38 cellular contexts compared by ENCODE assay signal in genomic region chr10:44843484-44843883, GRCh38.
"Had no signal": no experiment of that assay in that cellular context is flagged by ENCODE, and none has a peak within 500 bp of the region (broad histone marks: within the 10 kb centered on the region; RNA-seq: fewer than 3 reads in every experiment).

No MANE protein-coding gene starts in this region.

- H3K27me3 ChIP-seq: adrenal gland, ascending aorta, body of pancreas, brain microvascular endothelial cell, breast epithelium, cardiac muscle cell had no signal

- H3K9me3 Mint-ChIP-seq: activated naive CD4-positive, alpha-beta T cell treated with anti-CD3 and anti-CD28 coated beads, Interleukin-2, amount 10 ng/mL, durations not matched to agents 7 days and 5 days; activated naive CD4-positive, alpha-beta T cell treated with anti-CD3 and anti-CD28 coated beads, Interleukin-2, amount 50 U/mL, for 24 hours; activated naive CD4-positive, alpha-beta T cell treated with anti-CD3 and anti-CD28 coated beads, Interleukin-2, amount 50 U/mL, for 72 hours; activated naive CD8-positive, alpha-beta T cell treated with anti-CD3 and anti-CD28 coated beads for 36 hours; activated naive CD8-positive, alpha-beta T cell treated with anti-CD3 and anti-CD28 coated beads, Interleukin-2, amount 10 ng/mL, durations not matched to agents 7 days and 5 days; activated naive CD8-positive, alpha-beta T cell treated with anti-CD3 and anti-CD28 coated beads, Interleukin-2, amount 50 U/mL, for 24 hours; activated T-cell treated with anti-CD3 and anti-CD28 coated beads, Interleukin-2, amount 50 U/mL, for 24 hours; activated T-cell treated with anti-CD3 and anti-CD28 coated beads, Interleukin-2, amount 50 U/mL, for 4 hours; activated T-cell treated with anti-CD3 and anti-CD28 coated beads, Interleukin-2, amount 50 U/mL, for 72 hours; activated T-helper 1 cell treated with anti-CD3 and anti-CD28 coated beads, Interleukin-12 subunit alpha, Interleukin-12 subunit beta, Interleukin-2, Interleukin-4 antibody, amounts not matched to agents 30 ng/mL and 10 ng/mL and 1 ng/mL, durations not matched to agents 14 hours and 24 hours and 36 hours; activated T-helper 17 cell treated with anti-CD3 and anti-CD28 coated beads, Interleukin-2, amount 50 U/mL, for 72 hours; activated T-helper 2 cell treated with anti-CD3 and anti-CD28 coated beads, Interferon-gamma antibody, Interleukin-2, Interleukin-4, amounts not matched to agents 10 μg/mL and 5 μg/mL and 100 μg/mL, durations not matched to agents 14 hours and 24 hours and 36 hours; central memory CD8-positive, alpha-beta T cell had no signal

- H3K4me1 Mint-ChIP-seq: activated naive CD4-positive, alpha-beta T cell treated with anti-CD3 and anti-CD28 coated beads, Interleukin-2, amount 10 ng/mL, durations not matched to agents 7 days and 5 days; activated naive CD4-positive, alpha-beta T cell treated with anti-CD3 and anti-CD28 coated beads, Interleukin-2, amount 50 U/mL, for 24 hours; activated naive CD8-positive, alpha-beta T cell treated with anti-CD3 and anti-CD28 coated beads for 36 hours; activated naive CD8-positive, alpha-beta T cell treated with anti-CD3 and anti-CD28 coated beads, Interleukin-2, amount 10 ng/mL, durations not matched to agents 7 days and 5 days; activated naive CD8-positive, alpha-beta T cell treated with anti-CD3 and anti-CD28 coated beads, Interleukin-2, amount 50 U/mL, for 24 hours; activated T-helper 17 cell treated with anti-CD3 and anti-CD28 coated beads, Interleukin-2, amount 50 U/mL, for 72 hours; brain; central memory CD8-positive, alpha-beta T cell had no signal

- ATAC-seq: activated naive CD4-positive, alpha-beta T cell treated with anti-CD3 and anti-CD28 coated beads, Interleukin-2, amount 50 U/mL, for 72 hours; activated naive CD8-positive, alpha-beta T cell treated with anti-CD3 and anti-CD28 coated beads, Interleukin-2, amount 50 U/mL, for 24 hours; activated T-cell treated with anti-CD3 and anti-CD28 coated beads, Interleukin-2, amount 50 U/mL, for 4 hours; activated T-cell treated with anti-CD3 and anti-CD28 coated beads, Interleukin-2, amount 50 U/mL, for 72 hours; activated T-helper 17 cell treated with anti-CD3 and anti-CD28 coated beads, Interleukin-2, amount 50 U/mL, for 72 hours; body of pancreas had no signal

- H3K27ac ChIP-seq: adrenal gland, ascending aorta, body of pancreas, brain microvascular endothelial cell, breast epithelium, cardiac muscle cell had no signal

- H3K4me3 Mint-ChIP-seq: activated naive CD4-positive, alpha-beta T cell treated with anti-CD3 and anti-CD28 coated beads, Interleukin-2, amount 10 ng/mL, durations not matched to agents 7 days and 5 days; activated naive CD4-positive, alpha-beta T cell treated with anti-CD3 and anti-CD28 coated beads, Interleukin-2, amount 50 U/mL, for 24 hours; activated naive CD8-positive, alpha-beta T cell; activated naive CD8-positive, alpha-beta T cell treated with anti-CD3 and anti-CD28 coated beads for 36 hours; activated naive CD8-positive, alpha-beta T cell treated with anti-CD3 and anti-CD28 coated beads, Interleukin-2, amount 10 ng/mL, durations not matched to agents 7 days and 5 days; activated naive CD8-positive, alpha-beta T cell treated with anti-CD3 and anti-CD28 coated beads, Interleukin-2, amount 50 U/mL, for 24 hours; activated T-cell treated with anti-CD3 and anti-CD28 coated beads, Interleukin-2, amount 50 U/mL, for 24 hours; activated T-cell treated with anti-CD3 and anti-CD28 coated beads, Interleukin-2, amount 50 U/mL, for 4 hours; activated T-cell treated with anti-CD3 and anti-CD28 coated beads, Interleukin-2, amount 50 U/mL, for 72 hours; activated T-helper 1 cell treated with anti-CD3 and anti-CD28 coated beads, Interleukin-12 subunit alpha, Interleukin-12 subunit beta, Interleukin-2, Interleukin-4 antibody, amounts not matched to agents 30 ng/mL and 10 ng/mL and 1 ng/mL, durations not matched to agents 14 hours and 24 hours and 36 hours; activated T-helper 17 cell treated with anti-CD3 and anti-CD28 coated beads, Interleukin-2, amount 50 U/mL, for 72 hours; brain; central memory CD8-positive, alpha-beta T cell had no signal

- H3K36me3 ChIP-seq: adrenal gland, ascending aorta, brain microvascular endothelial cell, breast epithelium, cardiac muscle cell had no signal

- H3K4me1 ChIP-seq: adrenal gland, ascending aorta, body of pancreas, breast epithelium had no signal

- H3K4me3 ChIP-seq: adrenal gland, ascending aorta, body of pancreas, breast epithelium, cardiac muscle cell had no signal

- H3K9me3 ChIP-seq: adrenal gland, ascending aorta, body of pancreas, breast epithelium had no signal

- H3K27ac Mint-ChIP-seq: activated naive CD4-positive, alpha-beta T cell treated with anti-CD3 and anti-CD28 coated beads, Interleukin-2, amount 10 ng/mL, durations not matched to agents 7 days and 5 days; activated naive CD4-positive, alpha-beta T cell treated with anti-CD3 and anti-CD28 coated beads, Interleukin-2, amount 50 U/mL, for 24 hours; activated naive CD4-positive, alpha-beta T cell treated with anti-CD3 and anti-CD28 coated beads, Interleukin-2, amount 50 U/mL, for 72 hours; activated naive CD8-positive, alpha-beta T cell; activated naive CD8-positive, alpha-beta T cell treated with anti-CD3 and anti-CD28 coated beads for 36 hours; activated naive CD8-positive, alpha-beta T cell treated with anti-CD3 and anti-CD28 coated beads, Interleukin-2, amount 10 ng/mL, durations not matched to agents 7 days and 5 days; activated naive CD8-positive, alpha-beta T cell treated with anti-CD3 and anti-CD28 coated beads, Interleukin-2, amount 50 U/mL, for 24 hours; activated T-cell treated with anti-CD3 and anti-CD28 coated beads, Interleukin-2, amount 50 U/mL, for 24 hours; activated T-cell treated with anti-CD3 and anti-CD28 coated beads, Interleukin-2, amount 50 U/mL, for 72 hours; activated T-helper 1 cell treated with anti-CD3 and anti-CD28 coated beads, Interleukin-12 subunit alpha, Interleukin-12 subunit beta, Interleukin-2, Interleukin-4 antibody, amounts not matched to agents 30 ng/mL and 10 ng/mL and 1 ng/mL, durations not matched to agents 14 hours and 24 hours and 36 hours; activated T-helper 17 cell treated with anti-CD3 and anti-CD28 coated beads, Interleukin-2, amount 50 U/mL, for 72 hours; activated T-helper 2 cell treated with anti-CD3 and anti-CD28 coated beads, Interferon-gamma antibody, Interleukin-2, Interleukin-4, amounts not matched to agents 10 μg/mL and 5 μg/mL and 100 μg/mL, durations not matched to agents 14 hours and 24 hours and 36 hours; brain had no signal

- DNase-seq: activated effector memory CD4-positive, alpha-beta T cell treated with anti-CD3 and anti-CD28 coated beads, Interleukin-2, amount 50 U/mL, for 16 hours; activated effector memory CD4-positive, alpha-beta T cell treated with Interleukin-2 at 50 U/mL for 16 hours; activated gamma-delta T cell; activated gamma-delta T cell treated with Interleukin-2 at 50 U/mL for 16 hours; activated naive CD4-positive, alpha-beta T cell; activated naive CD4-positive, alpha-beta T cell treated with anti-CD3 and anti-CD28 coated beads, Interleukin-2, amount 10 ng/mL, durations not matched to agents 7 days and 5 days; activated naive CD4-positive, alpha-beta T cell treated with anti-CD3 and anti-CD28 coated beads, Interleukin-2, amount 50 U/mL, for 16 hours; activated naive CD4-positive, alpha-beta T cell treated with Interleukin-2 at 50 U/mL for 16 hours; activated naive CD8-positive, alpha-beta T cell treated with anti-CD3 and anti-CD28 coated beads for 36 hours; activated naive CD8-positive, alpha-beta T cell treated with anti-CD3 and anti-CD28 coated beads, Interleukin-2, amount 10 ng/mL, durations not matched to agents 7 days and 5 days; activated naive CD8-positive, alpha-beta T cell treated with anti-CD3 and anti-CD28 coated beads, Interleukin-2, amount 50 U/mL, for 24 hours; activated T-cell treated with anti-CD3 and anti-CD28 coated beads for 4 hours; activated T-cell treated with anti-CD3 and anti-CD28 coated beads, Interleukin-2, amount 50 U/mL, for 1 hour; activated T-cell treated with anti-CD3 and anti-CD28 coated beads, Interleukin-2, amount 50 U/mL, for 24 hours; activated T-cell treated with anti-CD3 and anti-CD28 coated beads, Interleukin-2, amount 50 U/mL, for 4 hours; activated T-cell treated with anti-CD3 and anti-CD28 coated beads, Interleukin-2, amount 50 U/mL, for 48 hours; activated T-cell treated with anti-CD3 and anti-CD28 coated beads, Interleukin-2, amount 50 U/mL, for 72 hours; adrenal gland; amniotic stem cell; amygdala; anterior cingulate cortex; aorta; body of pancreas; brain microvascular endothelial cell; caudate nucleus; central memory CD4-positive, alpha-beta T cell; cerebellar nuclear complex had no signal

- H3K36me3 Mint-ChIP-seq: activated naive CD4-positive, alpha-beta T cell treated with anti-CD3 and anti-CD28 coated beads, Interleukin-2, amount 10 ng/mL, durations not matched to agents 7 days and 5 days; activated naive CD4-positive, alpha-beta T cell treated with anti-CD3 and anti-CD28 coated beads, Interleukin-2, amount 50 U/mL, for 24 hours; activated naive CD4-positive, alpha-beta T cell treated with anti-CD3 and anti-CD28 coated beads, Interleukin-2, amount 50 U/mL, for 72 hours; activated naive CD8-positive, alpha-beta T cell; activated naive CD8-positive, alpha-beta T cell treated with anti-CD3 and anti-CD28 coated beads for 36 hours; activated naive CD8-positive, alpha-beta T cell treated with anti-CD3 and anti-CD28 coated beads, Interleukin-2, amount 10 ng/mL, durations not matched to agents 7 days and 5 days had no signal
